Comparison of ENCODE assay signal across 9 cellular contexts in genomic region chr4:21790437-21791029, GRCh38.
DNase-seq lines count a peak whose midpoint lies in the region; ATAC-seq and TF ChIP-seq lines count a peak whose summit lies in the region.
"Had no signal": no experiment of that assay in that cellular context is flagged by ENCODE, and none has a peak within 500 bp of the region (broad histone marks: within the 10 kb centered on the region; RNA-seq: fewer than 3 reads in every experiment).

No MANE protein-coding gene starts in this region.

- H3K4me1 ChIP-seq in PC-9 (replicated peaks; ENCODE audit: insufficient read depth) (no peaks in the 10 kb centered on the region), transverse colon (no peaks in the 10 kb centered on the region), gastrocnemius medialis (no peaks in the 10 kb centered on the region)

- H3K27ac ChIP-seq in PC-9: no peak overlapping the region
- H3K27ac ChIP-seq in transverse colon: no peak overlapping the region
- no peak overlapping the region for H3K27ac ChIP-seq in gastrocnemius medialis
- H3K27ac ChIP-seq: skin epidermis had no signal

- TF ChIP-seq POLR2A in transverse colon (IDR thresholded peaks at IDR 0.05): no peak
- TF ChIP-seq POLR2A in gastrocnemius medialis (IDR thresholded peaks at IDR 0.05): no peak

- H3K27me3 ChIP-seq in PC-9 (ENCODE audit: insufficient read depth, low read depth) (no peaks in the 10 kb centered on the region), transverse colon (no peaks in the 10 kb centered on the region), gastrocnemius medialis (no peaks in the 10 kb centered on the region)

- no peak overlapping the region for H3K4me3 ChIP-seq in PC-9
- no peak overlapping the region for H3K4me3 ChIP-seq in fibroblast of the aortic adventitia (ENCODE audit: low read depth, low read length)
- no peak overlapping the region for H3K4me3 ChIP-seq in transverse colon
- no peak overlapping the region for H3K4me3 ChIP-seq in gastrocnemius medialis
- H3K4me3 ChIP-seq: skin epidermis had no signal

- CTCF ChIA-PET in activated CD8-positive, alpha-beta T cell treated with anti-CD3 and anti-CD28 coated beads for 36 hours (lab: Charles Lee): interaction anchor here (0.6 to 4.9 kb wide), 23 partner anchors 13 to 1423 kb away, joined by 3 to 118 read pairs (median 3); no protein-coding TSS in a partner anchor
- CTCF ChIA-PET in activated CD8-positive, alpha-beta T cell treated with anti-CD3 and anti-CD28 coated beads, Interleukin-2, amount 10 ng/mL, durations not matched to agents 7 days and 5 days (lab: Charles Lee): interaction anchor here (0.7 to 5.1 kb wide), 10 partner anchors 10 to 914 kb away, joined by 3 to 91 read pairs (median 4); partner anchors contain the start of gene KCNIP4
- CTCF ChIA-PET in PC-9 (lab: Charles Lee): interaction anchor here (1.7 kb wide), 1 partner anchor 599 kb away, joined by 9 read pairs; no protein-coding TSS in a partner anchor

- ATAC-seq in activated CD8-positive, alpha-beta T cell treated with anti-CD3 and anti-CD28 coated beads for 36 hours: no peak
- ATAC-seq in activated CD8-positive, alpha-beta T cell treated with anti-CD3 and anti-CD28 coated beads, Interleukin-2, amount 10 ng/mL, durations not matched to agents 7 days and 5 days: no peak
- ATAC-seq in gastrocnemius medialis: no peak
- no peak for ATAC-seq in HG03571 (IDR thresholded peaks at IDR 0.05; ENCODE audit: unreplicated experiment)

- H3K27me3 Mint-ChIP-seq in activated CD8-positive, alpha-beta T cell treated with anti-CD3 and anti-CD28 coated beads for 36 hours: no peaks in the 10 kb centered on the region
- no peaks in the 10 kb centered on the region for H3K27me3 Mint-ChIP-seq in activated CD8-positive, alpha-beta T cell treated with anti-CD3 and anti-CD28 coated beads, Interleukin-2, amount 10 ng/mL, durations not matched to agents 7 days and 5 days (ENCODE audit: low read depth)

- H3K36me3 ChIP-seq in PC-9 (ENCODE audit: low read depth): no peaks in the 10 kb centered on the region
- no peaks in the 10 kb centered on the region for H3K36me3 ChIP-seq in transverse colon
- H3K36me3 ChIP-seq in gastrocnemius medialis: no peaks in the 10 kb centered on the region

- H3K9me2 ChIP-seq in PC-9 (ENCODE audit: insufficient read depth): no peaks in the 10 kb centered on the region

- WGBS in transverse colon (ENCODE audit: low coverage in 1 of 2), 2 donors: 45 to 47% methylated on average over 4 of the region's 4 CpGs

- no TSS peak for BruUV-seq in PC-9 (replicated peaks; lab: Mats Ljungman, UMichigan)

- H2AFZ ChIP-seq in PC-9: no peak overlapping the region

- H3K4me1 Mint-ChIP-seq in activated CD8-positive, alpha-beta T cell treated with anti-CD3 and anti-CD28 coated beads for 36 hours (ENCODE audit: low read depth): peaks cover 2% of the 10 kb centered on the region
- peaks cover 3% of the 10 kb centered on the region for H3K4me1 Mint-ChIP-seq in activated CD8-positive, alpha-beta T cell treated with anti-CD3 and anti-CD28 coated beads, Interleukin-2, amount 10 ng/mL, durations not matched to agents 7 days and 5 days (ENCODE audit: low read depth)

- no peaks in the 10 kb centered on the region for H3K79me2 ChIP-seq in PC-9 (ENCODE audit: low read depth)

- no peak overlapping the region for H3K27ac Mint-ChIP-seq in activated CD8-positive, alpha-beta T cell treated with anti-CD3 and anti-CD28 coated beads for 36 hours
- H3K27ac Mint-ChIP-seq in activated CD8-positive, alpha-beta T cell treated with anti-CD3 and anti-CD28 coated beads, Interleukin-2, amount 10 ng/mL, durations not matched to agents 7 days and 5 days: no peak overlapping the region

- H3K9me3 Mint-ChIP-seq in activated CD8-positive, alpha-beta T cell treated with anti-CD3 and anti-CD28 coated beads for 36 hours: no peaks in the 10 kb centered on the region
- no peaks in the 10 kb centered on the region for H3K9me3 Mint-ChIP-seq in activated CD8-positive, alpha-beta T cell treated with anti-CD3 and anti-CD28 coated beads, Interleukin-2, amount 10 ng/mL, durations not matched to agents 7 days and 5 days (ENCODE audit: insufficient read depth)

- no peaks in the 10 kb centered on the region for H3K36me3 Mint-ChIP-seq in activated CD8-positive, alpha-beta T cell treated with anti-CD3 and anti-CD28 coated beads for 36 hours (ENCODE audit: low read depth)
- no peaks in the 10 kb centered on the region for H3K36me3 Mint-ChIP-seq in activated CD8-positive, alpha-beta T cell treated with anti-CD3 and anti-CD28 coated beads, Interleukin-2, amount 10 ng/mL, durations not matched to agents 7 days and 5 days (ENCODE audit: low read depth)

- H3K9me3 ChIP-seq in PC-9 (ENCODE audit: insufficient read depth, low read depth): no peaks in the 10 kb centered on the region
- H3K9me3 ChIP-seq in transverse colon: no peaks in the 10 kb centered on the region
- no peaks in the 10 kb centered on the region for H3K9me3 ChIP-seq in gastrocnemius medialis

- H3K4me2 ChIP-seq in PC-9: no peak overlapping the region

- intact Hi-C loops in activated CD8-positive, alpha-beta T cell treated with anti-CD3 and anti-CD28 coated beads for 36 hours (cut with micrococcal nuclease): loop anchor here (5.0 kb wide), 1 partner anchor 597 kb away; no protein-coding TSS in a partner anchor
- intact Hi-C loops in PC-9 (cut with micrococcal nuclease; ENCODE audit: unreplicated experiment): loop anchor here (1.0 to 5.0 kb wide), 3 partner anchors 342 to 900 kb away; no protein-coding TSS in a partner anchor
- intact Hi-C loops in transverse colon (cut with DNase I; ENCODE audit: low total_unique reads): no loop called here
- intact Hi-C loops in gastrocnemius medialis (cut with DNase I; ENCODE audit: low total_unique reads): no loop called here

- no peaks in the 10 kb centered on the region for H3F3A ChIP-seq in PC-9 (ENCODE audit: insufficient read depth, low read depth)

- TF ChIP-seq CTCF in activated CD8-positive, alpha-beta T cell treated with anti-CD3 and anti-CD28 coated beads for 36 hours (IDR thresholded peaks at IDR 0.05): peak; percentile 66
- TF ChIP-seq CTCF in PC-9 (conservative IDR thresholded peaks at IDR 0.05) (peak; percentile 68), fibroblast of the aortic adventitia (IDR thresholded peaks at IDR 0.05; ENCODE audit: insufficient read depth, low read length) (peak; percentile 25), transverse colon (IDR thresholded peaks at IDR 0.05) (peak; percentile 36 to 65 (median 49)), gastrocnemius medialis (IDR thresholded peaks at IDR 0.05 in 4 of 5, conservative IDR thresholded peaks at IDR 0.05 in 1 of 5) (peak in 1 of 5 experiments; percentile 43)

- TF ChIP-seq EP300 in transverse colon (IDR thresholded peaks at IDR 0.05; ENCODE audit: low read depth): no peak

- DNase-seq in activated CD8-positive, alpha-beta T cell treated with anti-CD3 and anti-CD28 coated beads for 36 hours: no peak
- DNase-seq in activated CD8-positive, alpha-beta T cell treated with anti-CD3 and anti-CD28 coated beads, Interleukin-2, amount 10 ng/mL, durations not matched to agents 7 days and 5 days: no peak
- DNase-seq in PC-9: no peak
- DNase-seq in fibroblast of the aortic adventitia (ENCODE audit: low read depth): peak; percentile 83
- no peak for DNase-seq in transverse colon
- no peak for DNase-seq in gastrocnemius medialis
- no peak for DNase-seq in activated CD4-positive, alpha-beta T cell treated with anti-CD3 and anti-CD28 coated beads, Interleukin-2, amount 50 U/mL, for 1 hour

- H3K4me3 Mint-ChIP-seq in activated CD8-positive, alpha-beta T cell treated with anti-CD3 and anti-CD28 coated beads for 36 hours: no peak overlapping the region
- no peak overlapping the region for H3K4me3 Mint-ChIP-seq in activated CD8-positive, alpha-beta T cell treated with anti-CD3 and anti-CD28 coated beads, Interleukin-2, amount 10 ng/mL, durations not matched to agents 7 days and 5 days

- POLR2A ChIA-PET in activated CD8-positive, alpha-beta T cell treated with anti-CD3 and anti-CD28 coated beads for 36 hours (lab: Charles Lee): no interaction called here
- POLR2A ChIA-PET in activated CD8-positive, alpha-beta T cell treated with anti-CD3 and anti-CD28 coated beads, Interleukin-2, amount 10 ng/mL, durations not matched to agents 7 days and 5 days (lab: Charles Lee): interaction anchor here (0.6 kb wide), 1 partner anchor 158 kb away, joined by 3 read pairs; the partner anchor contains the start of gene KCNIP4
- POLR2A ChIA-PET in PC-9 (lab: Charles Lee; ENCODE audit: unreplicated experiment): no interaction called here

- no peaks in the 10 kb centered on the region for H4K20me1 ChIP-seq in PC-9 (ENCODE audit: insufficient read depth)

- in situ Hi-C loops in transverse colon (cut with MboI; ENCODE audit: low pct_ligation_motif_present in 1 of 4, low pct_unique_long_range_greater_than_20kb in 1 of 4, low sequenced_read_pairs in 3 of 4): loop anchor here (25.0 kb wide), 2 partner anchors 597 to 897 kb away; partner anchors contain the start of gene GBA3 (in 3 of the 4)
- in situ Hi-C loops in gastrocnemius medialis (cut with MboI; ENCODE audit: low sequenced_read_pairs in 4 of 4): loop anchor here (25.0 kb wide), 3 partner anchors 597 to 922 kb away; partner anchors contain the start of gene GBA3 (in 1 of the 4)

Comparison
In these comparisons a context has a peak if more than half of its experiments do, and no peak if none do; other contexts are left out.
1. intact Hi-C loops: an anchor here in activated CD8-positive, alpha-beta T cell treated with anti-CD3 and anti-CD28 coated beads for 36 hours (5.0 kb wide) and PC-9 (1.0 to 5.0 kb wide); none called in transverse colon and gastrocnemius medialis.